ENCODE assay signal across 21 cellular contexts in genomic region chr4:86670298-86670697, GRCh38.
A peak's percentile ranks its signal among the peaks of the same experiment; 100 is the strongest.
DNase-seq lines count a peak whose midpoint lies in the region; ATAC-seq, FAIRE-seq and TF ChIP-seq lines count a peak whose summit lies in the region.
"Had no signal": no experiment of that assay in that cellular context is flagged by ENCODE, and none has a peak within 500 bp of the region (broad histone marks: within the 10 kb centered on the region; RNA-seq: fewer than 3 reads in every experiment).

No MANE protein-coding gene starts in this region.

- no peaks in the 10 kb centered on the region for H3K4me1 ChIP-seq in breast epithelium
- no peaks in the 10 kb centered on the region for H3K4me1 ChIP-seq in GM12878 (ENCODE audit: control insufficient read depth, insufficient read depth, low read length)
- peaks cover 13% of the 10 kb centered on the region for H3K4me1 ChIP-seq in foreskin keratinocyte
- no peaks in the 10 kb centered on the region for H3K4me1 ChIP-seq in gastroesophageal sphincter
- H3K4me1 ChIP-seq: BLaER1 had no signal

- no peaks in the 10 kb centered on the region for H4K20me1 ChIP-seq in GM12878 (ENCODE audit: control insufficient read depth, insufficient read depth)
- H4K20me1 ChIP-seq: BLaER1 had no signal

- in situ Hi-C loops in GM12878 (cut with MboI), result no loop called here

- ATAC-seq in GM12878 (peak; percentile 54), foreskin keratinocyte (peak; percentile 39), gastroesophageal sphincter (no peak), HG03565 (IDR thresholded peaks at IDR 0.05; ENCODE audit: unreplicated experiment) (no peak)
- ATAC-seq: GM23338 had no signal

- no peak for TF ChIP-seq EP300 in GM12878 (IDR thresholded peaks at IDR 0.05; ENCODE audit: borderline replicate concordance in 1 of 2, control insufficient read depth in 1 of 2, low read depth in 2 of 2, low read length in 2 of 2)
- TF ChIP-seq EP300 in gastroesophageal sphincter (IDR thresholded peaks at IDR 0.05), result no peak

- RAD21 ChIA-PET in GM12878 (lab: Charles Lee; ENCODE audit: unreplicated experiment), result no interaction called here

- POLR2A ChIA-PET in MCF 10A (lab: Yijun Ruan, JAX) (interaction anchor here (0.8 to 2.1 kb wide), 3 partner anchors 74 to 180 kb away, joined by 4 to 21 read pairs (median 10); partner anchors contain the start of gene PTPN13), GM12878 (lab: Charles Lee) (no interaction called here)

- H3K36me3 Mint-ChIP-seq in MCF 10A (ENCODE audit: insufficient read depth, unreplicated experiment), result no peaks in the 10 kb centered on the region
- H3K36me3 Mint-ChIP-seq in type B pancreatic cell, result peaks cover 25% of the 10 kb centered on the region
- H3K36me3 Mint-ChIP-seq in activated naive CD8-positive, alpha-beta T cell treated with anti-CD3 and anti-CD28 coated beads for 36 hours, result no peaks in the 10 kb centered on the region

- no peaks in the 10 kb centered on the region for H3K27me3 Mint-ChIP-seq in MCF 10A (ENCODE audit: insufficient read depth, unreplicated experiment)
- H3K27me3 Mint-ChIP-seq in type B pancreatic cell, result no peaks in the 10 kb centered on the region
- H3K27me3 Mint-ChIP-seq in activated naive CD8-positive, alpha-beta T cell treated with anti-CD3 and anti-CD28 coated beads for 36 hours, result no peaks in the 10 kb centered on the region
- H3K27me3 Mint-ChIP-seq: CD4-positive, alpha-beta T cell had no signal

- H3K4me3 Mint-ChIP-seq in MCF 10A (ENCODE audit: unreplicated experiment) (peak overlapping the region; percentile 11), type B pancreatic cell (no peak overlapping the region)
- H3K4me3 Mint-ChIP-seq in activated naive CD8-positive, alpha-beta T cell treated with anti-CD3 and anti-CD28 coated beads for 36 hours, result no peak overlapping the region
- H3K4me3 Mint-ChIP-seq: CD4-positive, alpha-beta T cell; GM23338 had no signal

- H3K27me3 ChIP-seq in breast epithelium (no peaks in the 10 kb centered on the region), GM12878 (replicated peaks in 1 of 2; ENCODE audit: control insufficient read depth in 2 of 2, insufficient read depth in 2 of 2, low read length in 1 of 2) (no peaks in the 10 kb centered on the region), foreskin keratinocyte (no peaks in the 10 kb centered on the region), gastroesophageal sphincter (no peaks in the 10 kb centered on the region)
- H3K27me3 ChIP-seq: BLaER1 had no signal

- no peak overlapping the region for H3K4me2 ChIP-seq in GM12878 (ENCODE audit: control insufficient read depth, insufficient read depth)
- H3K4me2 ChIP-seq: BLaER1, GM23338 had no signal

- H3K4me3 ChIP-seq in breast epithelium (no peak overlapping the region), GM12878 (no peak overlapping the region), gastroesophageal sphincter (no peak overlapping the region)
- H3K4me3 ChIP-seq: BLaER1, GM23338, HAP-1 had no signal

- H3K4me1 Mint-ChIP-seq in MCF 10A (ENCODE audit: insufficient read depth, unreplicated experiment), result peaks cover 14% of the 10 kb centered on the region
- H3K4me1 Mint-ChIP-seq in type B pancreatic cell (ENCODE audit: unreplicated experiment), result peaks cover 4% of the 10 kb centered on the region
- no peaks in the 10 kb centered on the region for H3K4me1 Mint-ChIP-seq in activated naive CD8-positive, alpha-beta T cell treated with anti-CD3 and anti-CD28 coated beads for 36 hours

- TF ChIP-seq POLR2A in breast epithelium (IDR thresholded peaks at IDR 0.05), result no peak
- no peak for TF ChIP-seq POLR2A in GM12878 (IDR thresholded peaks at IDR 0.05; ENCODE audit: low read depth, low read length)
- TF ChIP-seq POLR2A in gastroesophageal sphincter (IDR thresholded peaks at IDR 0.05), result no peak

- CTCF ChIA-PET in MCF 10A (lab: Yijun Ruan, JAX) (no interaction called here), GM12878 (lab: Yijun Ruan, JAX) (interaction anchor here (2.0 kb wide), 1 partner anchor 171 kb away, joined by 6 read pairs; no protein-coding TSS in a partner anchor)

- DNase-seq in MCF 10A (ENCODE audit: unreplicated experiment) (no peak), breast epithelium (ENCODE audit: low spot score in 2 of 2) (no peak), GM12878 (ENCODE audit: low read depth, low spot score) (no peak), foreskin keratinocyte (no peak), type B pancreatic cell (ENCODE audit: extremely low spot score, unreplicated experiment) (no peak)
- no peak for DNase-seq in activated naive CD8-positive, alpha-beta T cell treated with anti-CD3 and anti-CD28 coated beads for 36 hours
- DNase-seq: CD4-positive, alpha-beta T cell; COR-L47; DMS 273 treated with DMSO at 0.1 percent for 48 hours; DMS79 treated with DMSO at 0.1 percent for 48 hours; NCI-H1694; NCI-H2081; NCI-H446; NCI-H526 treated with DMSO at 0.1 percent for 48 hours; OCI-M1; Right ventricle myocardium superior had no signal

- TF ChIP-seq CTCF in MCF 10A (IDR thresholded peaks at IDR 0.05; ENCODE audit: unreplicated experiment), result no peak
- no peak for TF ChIP-seq CTCF in breast epithelium (IDR thresholded peaks at IDR 0.05)
- TF ChIP-seq CTCF in GM12878 (IDR thresholded peaks at IDR 0.05 in 2 of 3, conservative IDR thresholded peaks at IDR 0.05 in 1 of 3; ENCODE audit: control insufficient read depth in 2 of 3, extremely low read depth in 1 of 3, insufficient read depth in 1 of 3, low read depth in 3 of 3, low read length in 3 of 3), result no peak
- TF ChIP-seq CTCF in foreskin keratinocyte (conservative IDR thresholded peaks at IDR 0.05), result no peak
- no peak for TF ChIP-seq CTCF in type B pancreatic cell (conservative IDR thresholded peaks at IDR 0.05)
- no peak for TF ChIP-seq CTCF in gastroesophageal sphincter (IDR thresholded peaks at IDR 0.05)

- SMC1A ChIA-PET in GM12878 (lab: Charles Lee; ENCODE audit: uncharacterized antibody, unreplicated experiment), result interaction anchor here (0.6 to 2.1 kb wide), 4 partner anchors 15 to 89 kb away, joined by 3 to 6 read pairs (median 3); no protein-coding TSS in a partner anchor

- H3K27ac Mint-ChIP-seq in MCF 10A (ENCODE audit: low read depth, unreplicated experiment), result peak overlapping the region; percentile 85
- H3K27ac Mint-ChIP-seq in type B pancreatic cell, result peak overlapping the region; percentile 38
- H3K27ac Mint-ChIP-seq in activated naive CD8-positive, alpha-beta T cell treated with anti-CD3 and anti-CD28 coated beads for 36 hours, result no peak overlapping the region
- H3K27ac Mint-ChIP-seq: CD4-positive, alpha-beta T cell; GM23338 had no signal

- intact Hi-C loops in MCF 10A (cut with micrococcal nuclease) (no loop called here), breast epithelium (cut with DNase I; ENCODE audit: low total_unique reads) (no loop called here), GM12878 (cut with micrococcal nuclease; ENCODE audit: unreplicated experiment) (no loop called here)

- no peaks in the 10 kb centered on the region for H3K79me2 ChIP-seq in GM12878 (ENCODE audit: control insufficient read depth, insufficient read depth, low read length)

- H3K36me3 ChIP-seq in breast epithelium, result no peaks in the 10 kb centered on the region
- H3K36me3 ChIP-seq in GM12878 (ENCODE audit: control insufficient read depth in 2 of 2, insufficient read depth in 2 of 2, low read length in 1 of 2), result no peaks in the 10 kb centered on the region
- H3K36me3 ChIP-seq in gastroesophageal sphincter, result peaks cover 0 to 5% of the 10 kb centered on the region in 2 donors
- H3K36me3 ChIP-seq: BLaER1 had no signal

- no peak overlapping the region for H3K9ac ChIP-seq in GM12878 (ENCODE audit: control insufficient read depth, insufficient read depth, low read length)
- H3K9ac ChIP-seq: BLaER1 had no signal

- no TSS peak for BruUV-seq in MCF 10A (replicated peaks; lab: Mats Ljungman, UMichigan)
- no TSS peak for BruUV-seq in GM12878 (replicated peaks; lab: Mats Ljungman, UMichigan)

- FAIRE-seq in GM12878 (lab: Jason Lieb, UNC), result no peak

- H3K9me3 Mint-ChIP-seq in MCF 10A (ENCODE audit: unreplicated experiment) (no peaks in the 10 kb centered on the region), type B pancreatic cell (peaks cover 5% of the 10 kb centered on the region)
- H3K9me3 Mint-ChIP-seq in activated naive CD8-positive, alpha-beta T cell treated with anti-CD3 and anti-CD28 coated beads for 36 hours, result no peaks in the 10 kb centered on the region
- H3K9me3 Mint-ChIP-seq: CD4-positive, alpha-beta T cell had no signal

- 0% methylated on average over 1 of the region's 1 CpG for WGBS in GM12878 (ENCODE audit: insufficient coverage, insufficient replicate concordance, low lambda C conversion rate, missing lambda C conversion rate)
- WGBS in gastroesophageal sphincter (ENCODE audit: low coverage in 1 of 2), 2 donors, result 90 to 92% methylated on average over 1 of the region's 1 CpG

- H3K27ac ChIP-seq in breast epithelium (no peak overlapping the region), GM12878 (ENCODE audit: control insufficient read depth, insufficient read depth) (no peak overlapping the region), foreskin keratinocyte (peak overlapping the region; percentile 41), gastroesophageal sphincter (no peak overlapping the region)
- H3K27ac ChIP-seq: BLaER1 had no signal

- no peak for TF ChIP-seq RAD21 in GM12878 (IDR thresholded peaks at IDR 0.05; ENCODE audit: insufficient read depth, low read depth, low read length)

- H3K9me3 ChIP-seq in breast epithelium (no peaks in the 10 kb centered on the region), GM12878 (replicated peaks; ENCODE audit: control insufficient read depth, insufficient read depth, low read length) (no peaks in the 10 kb centered on the region), gastroesophageal sphincter (no peaks in the 10 kb centered on the region)
- H3K9me3 ChIP-seq: BLaER1, HAP-1 had no signal

- H2AFZ ChIP-seq in GM12878 (ENCODE audit: control insufficient read depth, low read depth, low read length), result no peak overlapping the region
- H2AFZ ChIP-seq: GM23338 had no signal

TF ChIP-seq in GM12878, 131 proteins besides CTCF, POLR2A, EP300 and RAD21 (continues in another document):
- TF ChIP-seq NFXL1 (IDR thresholded peaks at IDR 0.05; ENCODE audit: borderline replicate concordance), result no peak
- TF ChIP-seq ZBED1 (IDR thresholded peaks at IDR 0.05; ENCODE audit: borderline replicate concordance), result no peak

Comparison
In these comparisons a context has a peak if more than half of its experiments do, and no peak if none do; other contexts are left out.
1. ATAC-seq: peak in GM12878 (single experiment) and foreskin keratinocyte (single experiment); none in gastroesophageal sphincter (single experiment) and HG03565 (single experiment).